In genomic region chr4:77818667-77819408, GRCh38 we compare ENCODE assay signal across 8 cellular contexts.
DNase-seq lines count a peak whose midpoint lies in the region; ATAC-seq, FAIRE-seq and TF ChIP-seq lines count a peak whose summit lies in the region.

Gene CNOT6L, minus strand, starts transcription at chr4:77819368. Its CDS starts 60 bp downstream, at chr4:77819308.

- H3K4me3 ChIP-seq in HAP-1, result peak within 1 kb of the TSS; percentile 78

- no peak for FAIRE-seq in D721Med (lab: Jason Lieb, UNC)

- H3K9ac ChIP-seq in ES-I3 (ENCODE audit: low read depth, low read length), result peak within 1 kb of the TSS; percentile 96

- H3K9me3 ChIP-seq in ES-I3 (ENCODE audit: control insufficient read depth, insufficient read depth, low read length), result no peaks in the 10 kb centered on the region
- no peaks in the 10 kb centered on the region for H3K9me3 ChIP-seq in HAP-1

- DNase-seq in HAP-1 (ENCODE audit: low spot score in 2 of 2) (peak in 1 of 2 experiments; percentile 66), NCI-H1105 treated with DMSO at 0.1 percent for 48 hours (lab: John Stamatoyannopoulos, UW) (peak; percentile 29), islet precursor cell (peak; percentile 89), D721Med (ENCODE audit: insufficient read length, low spot score) (no peak)
- DNase-seq in central memory CD4-positive, alpha-beta T cell, result peak; percentile 89
- DNase-seq in stimulated activated CD4-positive, alpha-beta T cell treated with anti-CD3 and anti-CD28 coated beads, Interleukin-12 subunit alpha, Interleukin-12 subunit beta, amount 100 ng/mL, for 4 hours, result peak; percentile 40

- ATAC-seq in activated CD4-positive, CD25-positive, alpha-beta regulatory T cell treated with anti-CD3 and anti-CD28 coated beads, Interleukin-2, amount 50 U/mL, for 24 hours, result peak; percentile 4 to 8

- TF ChIP-seq CTCF in D721Med (IDR thresholded peaks at IDR 0.05; ENCODE audit: insufficient read depth, missing control alignments), result no peak

- H3K27me3 ChIP-seq in HAP-1 (ENCODE audit: low read depth), result no peaks in the 10 kb centered on the region

- H3K36me3 ChIP-seq in ES-I3 (ENCODE audit: insufficient read depth, low read length) (no peaks in the 10 kb centered on the region), HAP-1 (replicated peaks) (no peaks in the 10 kb centered on the region)

- in situ Hi-C loops in HAP-1 (cut with MboI; ENCODE audit: low sequenced_read_pairs), result no loop called here

- H3K4me1 ChIP-seq in ES-I3 (ENCODE audit: insufficient read depth, low read length) (peaks cover 7% of the 10 kb centered on the region), HAP-1 (peaks cover 12% of the 10 kb centered on the region)
